13 cellular contexts compared by ENCODE assay signal in genomic region chr3:128922804-128923459, GRCh38. TPM values are rescaled to one million over a fixed set of nuclear protein-coding genes. Genes with fewer than 3 reads are reported as not detected.
DNase-seq lines count a peak whose midpoint lies in the region; ATAC-seq and TF ChIP-seq lines count a peak whose summit lies in the region.
"Had no signal": no experiment of that assay in that cellular context is flagged by ENCODE, and none has a peak within 500 bp of the region (broad histone marks: within the 10 kb centered on the region; RNA-seq: fewer than 3 reads in every experiment).

No MANE protein-coding gene starts in this region.

- DNase-seq in NB4 (ENCODE audit: low read depth), result peak; percentile 40
- DNase-seq in activated CD8-positive, alpha-beta memory T cell treated with anti-CD3 and anti-CD28 coated beads, Interleukin-2, amount 50 U/mL, for 4 hours, result peak; percentile 52
- DNase-seq in immature natural killer cell, result peak in 2 of 3 donors; percentile 7 to 22
- peak; percentile 4 to 36 for DNase-seq in stimulated activated CD8-positive, alpha-beta memory T cell treated with anti-CD3 and anti-CD28 coated beads, Interleukin-2, amount 100 ng/mL, for 48 hours (ENCODE audit: low read depth in 2 of 2)
- DNase-seq in NK-92 treated with Interleukin-12 subunit alpha and Interleukin-12 subunit beta, amount 100 ng/mL, for 24 hours (lab: John Stamatoyannopoulos, UW), result no peak
- DNase-seq in esophagus muscularis mucosa (ENCODE audit: extremely low spot score), result no peak
- DNase-seq in left cardiac atrium, result no peak
- DNase-seq: DMS79, NCI-H1930, sigmoid colon, SW 1271 had no signal

- no peaks in the 10 kb centered on the region for H3K36me3 ChIP-seq in esophagus muscularis mucosa
- H3K36me3 ChIP-seq: sigmoid colon had no signal

- H3K4me1 ChIP-seq in esophagus muscularis mucosa, result no peaks in the 10 kb centered on the region
- H3K4me1 ChIP-seq: sigmoid colon had no signal

- H3K27ac Mint-ChIP-seq in immature natural killer cell, result peak overlapping the region in 3 of 6 donors; percentile 31 to 50 (median 38)
- H3K27ac Mint-ChIP-seq: dendritic cell treated with granulocyte-macrophage colony-stimulating factor and Interleukin-4, amounts not matched to agents 40 ng/mL and 50 ng/mL, for 4 days had no signal

- no peak for TF ChIP-seq EP300 in esophagus muscularis mucosa (IDR thresholded peaks at IDR 0.05)

- TF ChIP-seq CTCF in NB4 (IDR thresholded peaks at IDR 0.05; ENCODE audit: low read depth, low read length), result no peak
- no peak for TF ChIP-seq CTCF in esophagus muscularis mucosa (IDR thresholded peaks at IDR 0.05)

- H3K27me3 Mint-ChIP-seq in immature natural killer cell (ENCODE audit: low read depth in 3 of 3), result peaks cover 0 to 9% (median 4%) of the 10 kb centered on the region in 3 donors

- peak overlapping the region; percentile 66 to 84 (median 76) for H3K4me3 Mint-ChIP-seq in immature natural killer cell
- H3K4me3 Mint-ChIP-seq: dendritic cell treated with granulocyte-macrophage colony-stimulating factor and Interleukin-4, amounts not matched to agents 40 ng/mL and 50 ng/mL, for 4 days had no signal

- H3K4me3 ChIP-seq in NB4 (ENCODE audit: low read depth, low read length) (no peak overlapping the region), esophagus muscularis mucosa (no peak overlapping the region)
- H3K4me3 ChIP-seq: sigmoid colon had no signal

- no peak overlapping the region for H3K27ac ChIP-seq in esophagus muscularis mucosa (replicated peaks in 1 of 4)
- H3K27ac ChIP-seq: sigmoid colon had no signal

- peaks cover 0 to 16% (median 1%) of the 10 kb centered on the region in 6 donors for H3K9me3 Mint-ChIP-seq in immature natural killer cell

- H3K27me3 ChIP-seq in esophagus muscularis mucosa, result no peaks in the 10 kb centered on the region
- H3K27me3 ChIP-seq: sigmoid colon had no signal

- TF ChIP-seq POLR2A in NB4 (IDR thresholded peaks at IDR 0.05; ENCODE audit: extremely low read depth, insufficient read length) (no peak), esophagus muscularis mucosa (IDR thresholded peaks at IDR 0.05; ENCODE audit: low read depth) (no peak)

- WGBS in esophagus muscularis mucosa, result 81% methylated on average over 10 of the region's 10 CpGs

- ATAC-seq in left cardiac atrium (no peak), HG02678 (IDR thresholded peaks at IDR 0.05; ENCODE audit: unreplicated experiment) (no peak)

- intact Hi-C loops in esophagus muscularis mucosa (cut with DNase I), result no loop called here
- intact Hi-C loops in left cardiac atrium (cut with DNase I), result no loop called here

- H3K36me3 Mint-ChIP-seq in immature natural killer cell, result peaks cover 4 to 10% (median 8%) of the 10 kb centered on the region in 3 donors

- H3K9me3 ChIP-seq in esophagus muscularis mucosa, result peaks cover 0 to 5% (median 0%) of the 10 kb centered on the region in 4 donors

- peaks cover 15 to 18% of the 10 kb centered on the region in 2 donors for H3K4me1 Mint-ChIP-seq in immature natural killer cell

RNA-seq across cellular contexts. Expression of gene ACAD9, which starts 43.5 kb away (rescaled TPM):
- 10 to 100 TPM; 11.8 to 18.9 (median 16.4) TPM for polyA plus RNA-seq in immature natural killer cell
- total RNA-seq in esophagus muscularis mucosa, result 10 to 100 TPM; 25.6 to 41.6 (median 30.3) TPM
- 10 to 100 TPM; 35.3 to 37.5 TPM for total RNA-seq in left cardiac atrium

Comparison
In these comparisons a context has a peak if more than half of its experiments do, and no peak if none do; other contexts are left out.
1. DNase-seq: peak in NB4 (single experiment), activated CD8-positive, alpha-beta memory T cell treated with anti-CD3 and anti-CD28 coated beads, Interleukin-2, amount 50 U/mL, for 4 hours (single experiment), immature natural killer cell (2 of 3) and stimulated activated CD8-positive, alpha-beta memory T cell treated with anti-CD3 and anti-CD28 coated beads, Interleukin-2, amount 100 ng/mL, for 48 hours (2 of 2); none in NK-92 treated with Interleukin-12 subunit alpha and Interleukin-12 subunit beta, amount 100 ng/mL, for 24 hours (single experiment), esophagus muscularis mucosa (single experiment) and left cardiac atrium (single experiment).